9 cellular contexts compared by ENCODE assay signal in genomic region chr12:131912526-131913274, GRCh38. TPM values are rescaled to one million over a fixed set of nuclear protein-coding genes. Genes with fewer than 3 reads are reported as not detected.
DNase-seq lines count a peak whose midpoint lies in the region; ATAC-seq and TF ChIP-seq lines count a peak whose summit lies in the region.
"Had no signal": no experiment of that assay in that cellular context is flagged by ENCODE, and none has a peak within 500 bp of the region (broad histone marks: within the 10 kb centered on the region; RNA-seq: fewer than 3 reads in every experiment).

No MANE protein-coding gene starts in this region.

- H3K27me3 ChIP-seq in ascending aorta = no peaks in the 10 kb centered on the region
- no peaks in the 10 kb centered on the region for H3K27me3 ChIP-seq in thoracic aorta (replicated peaks; ENCODE audit: insufficient read depth)

- H3K9me3 ChIP-seq in ascending aorta (no peaks in the 10 kb centered on the region), thoracic aorta (no peaks in the 10 kb centered on the region)

- DNase-seq in HT-29 (ENCODE audit: low spot score) = peak; percentile 92
- peak; percentile 63 to 94 for DNase-seq in ascending aorta (ENCODE audit: low spot score in 2 of 2)
- peak; percentile 98 for DNase-seq in hepatic stellate cell (ENCODE audit: low spot score)
- peak; percentile 88 for DNase-seq in thoracic aorta (ENCODE audit: low spot score)
- no peak for DNase-seq in activated CD8-positive, alpha-beta T cell treated with anti-CD3 and anti-CD28 coated beads, Interleukin-2, amount 10 ng/mL, durations not matched to agents 7 days and 5 days
- no peak for DNase-seq in GM13976 (ENCODE audit: low spot score)
- no peak for DNase-seq in immature natural killer cell
- DNase-seq in NCI-H1436 (lab: John Stamatoyannopoulos, UW) = no peak
- DNase-seq: activated CD4-positive, alpha-beta T cell treated with anti-CD3 and anti-CD28 coated beads for 1 hour had no signal

- POLR2A ChIA-PET in activated CD8-positive, alpha-beta T cell treated with anti-CD3 and anti-CD28 coated beads, Interleukin-2, amount 10 ng/mL, durations not matched to agents 7 days and 5 days (lab: Charles Lee) = no interaction called here

- H3K4me1 ChIP-seq in ascending aorta (peaks cover 4 to 10% of the 10 kb centered on the region in 2 donors), thoracic aorta (ENCODE audit: control insufficient read depth in 1 of 2, low read depth in 2 of 2) (peaks cover 7 to 16% of the 10 kb centered on the region in 2 donors)

- H3K27me3 Mint-ChIP-seq in activated CD8-positive, alpha-beta T cell treated with anti-CD3 and anti-CD28 coated beads, Interleukin-2, amount 10 ng/mL, durations not matched to agents 7 days and 5 days (ENCODE audit: low read depth) = no peaks in the 10 kb centered on the region
- peaks cover 0 to 7% (median 2%) of the 10 kb centered on the region in 3 donors for H3K27me3 Mint-ChIP-seq in immature natural killer cell (ENCODE audit: low read depth in 3 of 3)

- intact Hi-C loops in ascending aorta (cut with DNase I) = loop anchor here (1.0 to 2.0 kb wide), 2 partner anchors 16 kb away; partner anchors contain the start of gene PUS1

- H3K4me1 Mint-ChIP-seq in activated CD8-positive, alpha-beta T cell treated with anti-CD3 and anti-CD28 coated beads, Interleukin-2, amount 10 ng/mL, durations not matched to agents 7 days and 5 days (ENCODE audit: low read depth) = no peaks in the 10 kb centered on the region
- H3K4me1 Mint-ChIP-seq in immature natural killer cell = no peaks in the 10 kb centered on the region

- TF ChIP-seq CTCF in ascending aorta (IDR thresholded peaks at IDR 0.05) (no peak), thoracic aorta (IDR thresholded peaks at IDR 0.05) (no peak), GM13976 (IDR thresholded peaks at IDR 0.05; ENCODE audit: borderline replicate concordance, control extremely low read depth, extremely low read depth, insufficient read depth, missing control alignments) (no peak)

- H3K36me3 ChIP-seq in ascending aorta = peaks cover 93 to 94% of the 10 kb centered on the region in 2 donors
- peaks cover 79% of the 10 kb centered on the region for H3K36me3 ChIP-seq in thoracic aorta

- H3K9me3 Mint-ChIP-seq in activated CD8-positive, alpha-beta T cell treated with anti-CD3 and anti-CD28 coated beads, Interleukin-2, amount 10 ng/mL, durations not matched to agents 7 days and 5 days (ENCODE audit: insufficient read depth) = no peaks in the 10 kb centered on the region
- H3K9me3 Mint-ChIP-seq in immature natural killer cell = no peaks in the 10 kb centered on the region

- no peaks in the 10 kb centered on the region for H3K36me3 Mint-ChIP-seq in activated CD8-positive, alpha-beta T cell treated with anti-CD3 and anti-CD28 coated beads, Interleukin-2, amount 10 ng/mL, durations not matched to agents 7 days and 5 days (ENCODE audit: low read depth)
- no peaks in the 10 kb centered on the region for H3K36me3 Mint-ChIP-seq in immature natural killer cell

- peak; percentile 51 for ATAC-seq in thoracic aorta (ENCODE audit: insufficient number of reproducible peaks, low FRiP score, low read depth)
- no peak for ATAC-seq in activated CD8-positive, alpha-beta T cell treated with anti-CD3 and anti-CD28 coated beads, Interleukin-2, amount 10 ng/mL, durations not matched to agents 7 days and 5 days

- H3K27ac ChIP-seq in ascending aorta = peak overlapping the region; percentile 9 to 66
- H3K27ac ChIP-seq in thoracic aorta = peak overlapping the region; percentile 8 to 60

- H3K4me3 ChIP-seq in ascending aorta = no peak overlapping the region
- no peak overlapping the region for H3K4me3 ChIP-seq in thoracic aorta

- CTCF ChIA-PET in activated CD8-positive, alpha-beta T cell treated with anti-CD3 and anti-CD28 coated beads, Interleukin-2, amount 10 ng/mL, durations not matched to agents 7 days and 5 days (lab: Charles Lee) = no interaction called here

- no peak overlapping the region for H3K27ac Mint-ChIP-seq in activated CD8-positive, alpha-beta T cell treated with anti-CD3 and anti-CD28 coated beads, Interleukin-2, amount 10 ng/mL, durations not matched to agents 7 days and 5 days
- no peak overlapping the region for H3K27ac Mint-ChIP-seq in immature natural killer cell

- in situ Hi-C loops in GM13976 (cut with MboI; ENCODE audit: low sequenced_read_pairs, unreplicated experiment) = no loop called here

- H3K4me3 Mint-ChIP-seq in activated CD8-positive, alpha-beta T cell treated with anti-CD3 and anti-CD28 coated beads, Interleukin-2, amount 10 ng/mL, durations not matched to agents 7 days and 5 days = no peak overlapping the region
- no peak overlapping the region for H3K4me3 Mint-ChIP-seq in immature natural killer cell

RNA-seq across cellular contexts. Expression of gene PUS1, which starts 16.4 kb away (rescaled TPM):
- 70.5 and 73.8 TPM in 2 replicates for total RNA-seq in HT-29 (2014; rRNA removed; shearing (Covaris generic))
- total RNA-seq in ascending aorta (22.7 TPM), thoracic aorta (10 to 100 TPM in 1 of 2 donors, 1 to 10 TPM in 1; 5.8 to 31.7 TPM)
- 10 to 100 TPM; 57.3 to 64.7 TPM for total RNA-seq in activated CD8-positive, alpha-beta T cell treated with anti-CD3 and anti-CD28 coated beads, Interleukin-2, amount 10 ng/mL, durations not matched to agents 7 days and 5 days
- polyA plus RNA-seq in immature natural killer cell = 10 to 100 TPM in 1 of 3 donors, 1 to 10 TPM in 2; 4.4 to 14.5 (median 6.2) TPM

RNA-seq across cellular contexts. Expression of gene ULK1, which starts 18.3 kb away (rescaled TPM):
- total RNA-seq in HT-29 (2014; rRNA removed; shearing (Covaris generic)) = 4.9 and 9.6 TPM in 2 replicates
- total RNA-seq in ascending aorta (156 TPM), thoracic aorta (10 to 100 TPM; 23.2 to 40.6 TPM)
- total RNA-seq in activated CD8-positive, alpha-beta T cell treated with anti-CD3 and anti-CD28 coated beads, Interleukin-2, amount 10 ng/mL, durations not matched to agents 7 days and 5 days = 10 to 100 TPM; 17.1 to 20.6 TPM
- 1 to 10 TPM in 1 of 3 donors, under 1 TPM in 1, not detected in 1; 0.36 to 1.2 TPM for polyA plus RNA-seq in immature natural killer cell

RNA-seq across cellular contexts. Expression of gene EP400, which starts 37.0 kb away (rescaled TPM):
- total RNA-seq in HT-29 (2014; rRNA removed; shearing (Covaris generic)) = 8.3 and 12.2 TPM in 2 replicates
- 23.3 TPM for total RNA-seq in ascending aorta
- total RNA-seq in thoracic aorta = 10 to 100 TPM; 20.2 to 47.3 TPM
- 10 to 100 TPM; 58.0 to 58.8 TPM for total RNA-seq in activated CD8-positive, alpha-beta T cell treated with anti-CD3 and anti-CD28 coated beads, Interleukin-2, amount 10 ng/mL, durations not matched to agents 7 days and 5 days
- 1 to 10 TPM in 1 of 3 donors, under 1 TPM in 2; 0.05 to 4.1 (median 0.74) TPM for polyA plus RNA-seq in immature natural killer cell

Comparison
In these comparisons a context has a peak if more than half of its experiments do, and no peak if none do; other contexts are left out.
1. DNase-seq: peak in HT-29 (single experiment), ascending aorta (2 of 2), hepatic stellate cell (single experiment) and thoracic aorta (single experiment); none in activated CD8-positive, alpha-beta T cell treated with anti-CD3 and anti-CD28 coated beads, Interleukin-2, amount 10 ng/mL, durations not matched to agents 7 days and 5 days (single experiment), GM13976 (single experiment), immature natural killer cell (0 of 3) and NCI-H1436 (single experiment).